ENCODE assay signal across 8 cellular contexts in the genomic region with DNA sequence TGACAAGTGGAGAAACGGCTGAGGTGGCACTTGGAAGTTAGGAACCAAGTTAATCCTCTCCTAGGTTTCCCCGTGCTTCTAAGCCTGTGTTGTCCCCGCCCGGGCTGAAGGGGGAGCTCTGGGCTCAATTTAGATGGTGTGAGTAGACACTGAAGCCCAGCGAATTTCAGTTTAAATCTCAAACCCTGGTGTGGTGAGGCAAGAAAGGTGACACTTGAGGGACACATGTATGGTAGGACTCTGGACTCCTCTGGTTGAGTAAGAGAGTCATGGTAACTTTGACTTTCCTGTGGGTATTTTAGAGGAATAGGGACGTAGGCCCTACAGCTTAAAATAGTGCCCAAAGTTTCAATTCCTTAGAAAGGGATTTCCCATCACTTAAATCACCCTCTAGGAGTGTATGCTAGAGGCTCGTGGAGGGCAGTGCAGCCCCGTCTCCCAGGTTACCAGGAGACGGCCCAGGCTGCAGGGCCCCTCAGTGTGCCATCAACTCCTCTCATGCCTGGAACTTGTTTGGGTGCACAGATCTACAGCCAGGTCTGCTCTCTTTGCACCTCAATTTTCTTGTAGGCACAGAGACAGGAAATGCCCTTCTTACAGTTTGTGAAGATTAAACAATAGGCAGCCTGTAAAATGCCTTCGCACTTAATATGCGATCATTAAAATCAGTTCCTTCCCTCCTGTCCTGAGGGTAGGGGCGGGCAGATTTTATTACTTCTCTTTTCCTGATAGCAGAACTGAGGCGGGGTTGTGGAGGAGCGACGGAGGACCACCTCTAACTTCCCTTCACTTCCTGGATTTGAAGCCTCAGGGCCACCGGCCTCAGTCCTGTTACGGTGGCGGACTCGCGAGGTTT. TPM values are rescaled to one million over a fixed set of nuclear protein-coding genes. Genes with fewer than 3 reads are reported as not detected.
DNase-seq lines count a peak whose midpoint lies in the region; ATAC-seq and TF ChIP-seq lines count a peak whose summit lies in the region.

No MANE protein-coding gene starts in this region.

- H3K9me3 ChIP-seq in SU-DHL-6 (ENCODE audit: insufficient read depth, low read length) (no peaks in the 10 kb centered on the region), mucosa of rectum (ENCODE audit: control insufficient read depth in 2 of 2, low read length in 2 of 2) (no peaks in the 10 kb centered on the region)

- peak; percentile 87 for DNase-seq in AG08396 (ENCODE audit: low spot score)
- peak; percentile 35 for DNase-seq in HCEC 1CT
- DNase-seq in KBM-7: peak; percentile 58
- DNase-seq in epithelial cell of esophagus (ENCODE audit: low read depth): peak; percentile 29
- no peak for DNase-seq in omental fat pad (ENCODE audit: low spot score)

- H3K27me3 ChIP-seq in SU-DHL-6 (ENCODE audit: low read length): no peaks in the 10 kb centered on the region; the same call in 1 of the 2 replicates
- H3K27me3 ChIP-seq in mucosa of rectum (ENCODE audit: control insufficient read depth in 2 of 2, insufficient read depth in 2 of 2, low read length in 2 of 2): peaks cover 10 to 26% of the 10 kb centered on the region in 2 donors

- peak overlapping the region; percentile 2 for H2AFZ ChIP-seq in SU-DHL-6 (ENCODE audit: low read depth, low read length, severe bottlenecking)

- no peak overlapping the region for H3K4me3 ChIP-seq in SU-DHL-6 (ENCODE audit: insufficient read depth, low read length, poor library complexity, severe bottlenecking)
- no peak overlapping the region for H3K4me3 ChIP-seq in epithelial cell of esophagus (ENCODE audit: low read length)
- H3K4me3 ChIP-seq in mucosa of rectum (ENCODE audit: low read length in 2 of 2): peak overlapping the region; percentile 28 to 32

- in situ Hi-C loops in KBM-7 (cut with MboI; ENCODE audit: low pct_unique_long_range_greater_than_20kb, low sequenced_read_pairs): no loop called here

- no peak for ATAC-seq in omental fat pad (ENCODE audit: low FRiP score)

- no peak overlapping the region for H3K9ac ChIP-seq in SU-DHL-6 (ENCODE audit: low read length)
- no peak overlapping the region for H3K9ac ChIP-seq in mucosa of rectum (ENCODE audit: low read depth in 1 of 2, low read length in 2 of 2)

- H3K36me3 ChIP-seq in SU-DHL-6 (ENCODE audit: low read length) (no peaks in the 10 kb centered on the region), mucosa of rectum (ENCODE audit: control insufficient read depth in 2 of 2, insufficient read depth in 2 of 2, low read length in 2 of 2) (no peaks in the 10 kb centered on the region)

- H3K4me1 ChIP-seq in mucosa of rectum (ENCODE audit: control insufficient read depth in 2 of 2, insufficient read depth in 2 of 2, low read length in 2 of 2): no peaks in the 10 kb centered on the region

- TF ChIP-seq CTCF in GM12872 (IDR thresholded peaks at IDR 0.05; ENCODE audit: insufficient read depth, low read depth, low read length) (peak; percentile 83), SU-DHL-6 (IDR thresholded peaks at IDR 0.05; ENCODE audit: insufficient read depth, low read length, poor library complexity, severe bottlenecking) (peak; percentile 65), epithelial cell of esophagus (IDR thresholded peaks at IDR 0.05; ENCODE audit: insufficient read depth, low read depth, low read length, missing control alignments) (peak; percentile 59), omental fat pad (IDR thresholded peaks at IDR 0.05) (no peak)

- H3K4me2 ChIP-seq in SU-DHL-6 (ENCODE audit: low read depth, low read length, poor library complexity, severe bottlenecking): no peak overlapping the region

- H3K27ac ChIP-seq in SU-DHL-6 (ENCODE audit: low read depth, low read length) (no peak overlapping the region), mucosa of rectum (ENCODE audit: low read depth in 2 of 2, low read length in 2 of 2) (no peak overlapping the region)

- H4K20me1 ChIP-seq in SU-DHL-6 (ENCODE audit: low read depth, low read length): no peaks in the 10 kb centered on the region

- H3F3A ChIP-seq in SU-DHL-6 (ENCODE audit: insufficient read depth): no peaks in the 10 kb centered on the region

- no peaks in the 10 kb centered on the region for H3K79me2 ChIP-seq in SU-DHL-6 (ENCODE audit: insufficient read depth, low read length)

- no peaks in the 10 kb centered on the region for H3K9me2 ChIP-seq in SU-DHL-6 (replicated peaks; ENCODE audit: insufficient read depth, low read length)

RNA-seq across cellular contexts. Expression of a gene that starts 23.9 kb away (rescaled TPM):
- 10 to 100 TPM in 3 of 4 donors, 1 to 10 TPM in 1; 4.2 to 29.2 (median 12.3) TPM for total RNA-seq in omental fat pad

Comparison
In these comparisons a context has a peak if more than half of its experiments do, and no peak if none do; other contexts are left out.
1. CTCF ChIP-seq: peak in GM12872 (single experiment), SU-DHL-6 (single experiment) and epithelial cell of esophagus (single experiment); none in omental fat pad (0 of 3).
2. H3K4me3 ChIP-seq: peak in mucosa of rectum (2 of 2); none in SU-DHL-6 (single experiment) and epithelial cell of esophagus (single experiment).